Comparison of ENCODE assay signal across 8 cellular contexts in genomic region chr17:43983515-43984411, GRCh38. TPM values are rescaled to one million over a fixed set of nuclear protein-coding genes. Genes with fewer than 3 reads are reported as not detected.
DNase-seq lines count a peak whose midpoint lies in the region; ATAC-seq and TF ChIP-seq lines count a peak whose summit lies in the region.

No MANE protein-coding gene starts in this region.

- peak; percentile 28 for DNase-seq in activated CD4-positive, alpha-beta T cell treated with anti-CD3 and anti-CD28 coated beads for 36 hours
- no peak for DNase-seq in activated CD4-positive, alpha-beta T cell treated with anti-CD3 and anti-CD28 coated beads, Interleukin-2, amount 10 ng/mL, durations not matched to agents 7 days and 5 days
- DNase-seq in adipocyte (ENCODE audit: low read depth) (no peak), left kidney (ENCODE audit: low read depth, low spot score) (peak; percentile 77), testis (peak; percentile 52), NAMALWA (ENCODE audit: low spot score) (no peak), NOMO-1 (lab: John Stamatoyannopoulos, UW; ENCODE audit: unreplicated experiment in 2 of 2) (no peak)

- H3K27ac ChIP-seq in testis, result no peak overlapping the region

- no peaks in the 10 kb centered on the region for H3K9me3 Mint-ChIP-seq in activated CD4-positive, alpha-beta T cell treated with anti-CD3 and anti-CD28 coated beads for 36 hours (ENCODE audit: low read depth)
- H3K9me3 Mint-ChIP-seq in activated CD4-positive, alpha-beta T cell treated with anti-CD3 and anti-CD28 coated beads, Interleukin-2, amount 10 ng/mL, durations not matched to agents 7 days and 5 days, result no peaks in the 10 kb centered on the region

- TF ChIP-seq POLR2A in testis (IDR thresholded peaks at IDR 0.05), result no peak

- peaks cover 4% of the 10 kb centered on the region for H3K4me1 Mint-ChIP-seq in activated CD4-positive, alpha-beta T cell treated with anti-CD3 and anti-CD28 coated beads for 36 hours
- H3K4me1 Mint-ChIP-seq in activated CD4-positive, alpha-beta T cell treated with anti-CD3 and anti-CD28 coated beads, Interleukin-2, amount 10 ng/mL, durations not matched to agents 7 days and 5 days, result peaks cover 14% of the 10 kb centered on the region

- peaks cover 31% of the 10 kb centered on the region for H3K27me3 ChIP-seq in adipocyte (replicated peaks; ENCODE audit: control insufficient read depth, insufficient read depth, low read length)
- no peaks in the 10 kb centered on the region for H3K27me3 ChIP-seq in testis

- 3 to 6% methylated on average over 9 to 77 of the region's 78 CpGs for whole genome bisulfite sequencing in testis, 2 donors

- H3K9ac ChIP-seq in adipocyte (ENCODE audit: low read length), result peak overlapping the region; percentile 46

- no peak overlapping the region for H3K27ac Mint-ChIP-seq in activated CD4-positive, alpha-beta T cell treated with anti-CD3 and anti-CD28 coated beads for 36 hours
- no peak overlapping the region for H3K27ac Mint-ChIP-seq in activated CD4-positive, alpha-beta T cell treated with anti-CD3 and anti-CD28 coated beads, Interleukin-2, amount 10 ng/mL, durations not matched to agents 7 days and 5 days

- CTCF ChIA-PET in activated CD4-positive, alpha-beta T cell treated with anti-CD3 and anti-CD28 coated beads for 36 hours (lab: Charles Lee), result interaction anchor here (0.8 to 1.6 kb wide), 9 partner anchors 10 to 626 kb away, joined by 3 to 5 read pairs (median 3); no protein-coding TSS in a partner anchor
- CTCF ChIA-PET in activated CD4-positive, alpha-beta T cell treated with anti-CD3 and anti-CD28 coated beads, Interleukin-2, amount 10 ng/mL, durations not matched to agents 7 days and 5 days (lab: Charles Lee), result interaction anchor here (0.9 to 1.6 kb wide), 2 partner anchors 12 to 106 kb away, joined by 3 to 5 read pairs; no protein-coding TSS in a partner anchor

- ATAC-seq in activated CD4-positive, alpha-beta T cell treated with anti-CD3 and anti-CD28 coated beads for 36 hours, result no peak
- no peak for ATAC-seq in GM21381 (IDR thresholded peaks at IDR 0.05; ENCODE audit: unreplicated experiment)

- H3K36me3 Mint-ChIP-seq in activated CD4-positive, alpha-beta T cell treated with anti-CD3 and anti-CD28 coated beads for 36 hours (ENCODE audit: low read depth), result no peaks in the 10 kb centered on the region
- H3K36me3 Mint-ChIP-seq in activated CD4-positive, alpha-beta T cell treated with anti-CD3 and anti-CD28 coated beads, Interleukin-2, amount 10 ng/mL, durations not matched to agents 7 days and 5 days (ENCODE audit: low read depth), result no peaks in the 10 kb centered on the region

- intact Hi-C loops in activated CD4-positive, alpha-beta T cell treated with anti-CD3 and anti-CD28 coated beads for 36 hours (cut with DNase I, micrococcal nuclease), result no loop called here
- intact Hi-C loops in testis (cut with DNase I; ENCODE audit: low total_unique reads), result no loop called here

- no peaks in the 10 kb centered on the region for H3K9me3 ChIP-seq in adipocyte (ENCODE audit: control insufficient read depth, low read length)
- no peaks in the 10 kb centered on the region for H3K9me3 ChIP-seq in testis

- peak in 1 of 3 experiments; percentile 13 for TF ChIP-seq CTCF in testis (IDR thresholded peaks at IDR 0.05)

- H3K4me3 Mint-ChIP-seq in activated CD4-positive, alpha-beta T cell treated with anti-CD3 and anti-CD28 coated beads for 36 hours, result no peak overlapping the region
- H3K4me3 Mint-ChIP-seq in activated CD4-positive, alpha-beta T cell treated with anti-CD3 and anti-CD28 coated beads, Interleukin-2, amount 10 ng/mL, durations not matched to agents 7 days and 5 days, result no peak overlapping the region

- no peaks in the 10 kb centered on the region for H3K4me1 ChIP-seq in adipocyte (ENCODE audit: control insufficient read depth, insufficient read depth, low read length)
- no peaks in the 10 kb centered on the region for H3K4me1 ChIP-seq in testis

- POLR2A ChIA-PET in activated CD4-positive, alpha-beta T cell treated with anti-CD3 and anti-CD28 coated beads for 36 hours (lab: Charles Lee), result interaction anchor here (0.6 kb wide), 1 partner anchor 91 kb away, joined by 3 read pairs; no protein-coding TSS in a partner anchor
- POLR2A ChIA-PET in activated CD4-positive, alpha-beta T cell treated with anti-CD3 and anti-CD28 coated beads, Interleukin-2, amount 10 ng/mL, durations not matched to agents 7 days and 5 days (lab: Charles Lee), result no interaction called here

- peak overlapping the region; percentile 73 for H3K4me3 ChIP-seq in adipocyte (ENCODE audit: low read length)
- H3K4me3 ChIP-seq in testis, result peak overlapping the region; percentile 43 to 48

- H3K36me3 ChIP-seq in adipocyte (ENCODE audit: control insufficient read depth, insufficient read depth, low read length, severe bottlenecking) (no peaks in the 10 kb centered on the region), testis (ENCODE audit: low read depth, missing control alignments) (no peaks in the 10 kb centered on the region)

- H3K27me3 Mint-ChIP-seq in activated CD4-positive, alpha-beta T cell treated with anti-CD3 and anti-CD28 coated beads for 36 hours, result peaks cover 41% of the 10 kb centered on the region
- H3K27me3 Mint-ChIP-seq in activated CD4-positive, alpha-beta T cell treated with anti-CD3 and anti-CD28 coated beads, Interleukin-2, amount 10 ng/mL, durations not matched to agents 7 days and 5 days, result peaks cover 55% of the 10 kb centered on the region

RNA-seq across cellular contexts. Expression of gene NAGS, which starts 20.7 kb away (rescaled TPM):
- 1 to 10 TPM; 1.3 to 1.5 TPM for total RNA-seq in activated CD4-positive, alpha-beta T cell treated with anti-CD3 and anti-CD28 coated beads for 36 hours
- total RNA-seq in activated CD4-positive, alpha-beta T cell treated with anti-CD3 and anti-CD28 coated beads, Interleukin-2, amount 10 ng/mL, durations not matched to agents 7 days and 5 days, result under 1 TPM; 0.75 to 0.79 TPM
- total RNA-seq in testis, result 1 to 10 TPM; 2.5 to 3.1 TPM
- polyA plus RNA-seq in testis (ENCODE audit: insufficient read depth, low read depth, low replicate concordance), result 6.5 TPM

RNA-seq across cellular contexts. Expression of gene PYY, which starts 30.0 kb away (rescaled TPM):
- total RNA-seq in activated CD4-positive, alpha-beta T cell treated with anti-CD3 and anti-CD28 coated beads for 36 hours, result not detected
- not detected for total RNA-seq in activated CD4-positive, alpha-beta T cell treated with anti-CD3 and anti-CD28 coated beads, Interleukin-2, amount 10 ng/mL, durations not matched to agents 7 days and 5 days
- under 1 TPM in 1 of 2 donors, not detected in 1; 0.37 TPM for total RNA-seq in testis
- polyA plus RNA-seq in testis (ENCODE audit: insufficient read depth, low read depth, low replicate concordance), result 1.5 TPM

RNA-seq across cellular contexts. Expression of gene TMEM101, which starts 31.0 kb away (rescaled TPM):
- total RNA-seq in activated CD4-positive, alpha-beta T cell treated with anti-CD3 and anti-CD28 coated beads for 36 hours, result 10 to 100 TPM; 17.6 to 22.7 TPM
- total RNA-seq in activated CD4-positive, alpha-beta T cell treated with anti-CD3 and anti-CD28 coated beads, Interleukin-2, amount 10 ng/mL, durations not matched to agents 7 days and 5 days, result 10 to 100 TPM; 25.6 to 28.8 TPM
- 10 to 100 TPM; 38.4 to 63.3 TPM for total RNA-seq in testis
- polyA plus RNA-seq in testis (ENCODE audit: insufficient read depth, low read depth, low replicate concordance), result 51.1 TPM

RNA-seq across cellular contexts. Expression of gene PPY, which starts 41.5 kb away (rescaled TPM):
- not detected for total RNA-seq in activated CD4-positive, alpha-beta T cell treated with anti-CD3 and anti-CD28 coated beads for 36 hours
- not detected for total RNA-seq in activated CD4-positive, alpha-beta T cell treated with anti-CD3 and anti-CD28 coated beads, Interleukin-2, amount 10 ng/mL, durations not matched to agents 7 days and 5 days
- total RNA-seq in testis, result not detected
- polyA plus RNA-seq in testis (ENCODE audit: insufficient read depth, low read depth, low replicate concordance), result 0.99 TPM

Comparison
In these comparisons a context has a peak if more than half of its experiments do, and no peak if none do; other contexts are left out.
1. DNase-seq: peak in activated CD4-positive, alpha-beta T cell treated with anti-CD3 and anti-CD28 coated beads for 36 hours (single experiment), left kidney (single experiment) and testis (single experiment); none in activated CD4-positive, alpha-beta T cell treated with anti-CD3 and anti-CD28 coated beads, Interleukin-2, amount 10 ng/mL, durations not matched to agents 7 days and 5 days (single experiment), adipocyte (single experiment), NAMALWA (single experiment) and NOMO-1 (0 of 2).